22 cellular contexts compared by ENCODE assay signal in genomic region chr14:22381751-22382150, GRCh38.
DNase-seq lines count a peak whose midpoint lies in the region; ATAC-seq, FAIRE-seq and TF ChIP-seq lines count a peak whose summit lies in the region.
"Had no signal": no experiment of that assay in that cellular context is flagged by ENCODE, and none has a peak within 500 bp of the region (broad histone marks: within the 10 kb centered on the region; RNA-seq: fewer than 3 reads in every experiment).

No MANE protein-coding gene starts in this region.

- peaks cover 64% of the 10 kb centered on the region for H3K4me1 Mint-ChIP-seq in activated B cell treated with CpG ODN at 0.5 μM for 24 hours
- peaks cover 31% of the 10 kb centered on the region for H3K4me1 Mint-ChIP-seq in nephron

- no peaks in the 10 kb centered on the region for H3F3A ChIP-seq in PC-9 (ENCODE audit: insufficient read depth, low read depth)

- H4K20me1 ChIP-seq in osteoblast (ENCODE audit: insufficient read depth, low read length) (no peaks in the 10 kb centered on the region), PC-9 (ENCODE audit: insufficient read depth) (no peaks in the 10 kb centered on the region)

- no peaks in the 10 kb centered on the region for H3K9me3 Mint-ChIP-seq in activated B cell treated with CpG ODN at 0.5 μM for 24 hours
- H3K9me3 Mint-ChIP-seq in nephron, result no peaks in the 10 kb centered on the region
- H3K9me3 Mint-ChIP-seq: HFFc6 had no signal

- no peak overlapping the region for H3K4me2 ChIP-seq in osteoblast (ENCODE audit: insufficient read depth, low read length)
- H3K4me2 ChIP-seq in PC-9, result no peak overlapping the region

- POLR2A ChIA-PET in activated B cell treated with CpG ODN at 0.5 μM for 24 hours (lab: Charles Lee), result interaction anchor here (1.2 to 1.4 kb wide), 2 partner anchors 184 to 188 kb away, joined by 3 to 4 read pairs; no protein-coding TSS in a partner anchor
- POLR2A ChIA-PET in PC-9 (lab: Charles Lee; ENCODE audit: unreplicated experiment), result no interaction called here

- DNase-seq in ACHN, result peak; percentile 32
- no peak for DNase-seq in GM19239 (ENCODE audit: insufficient read length, low spot score)
- DNase-seq in activated B cell treated with CpG ODN at 0.5 μM for 24 hours, result no peak
- no peak for DNase-seq in sciatic nerve (ENCODE audit: low spot score)
- DNase-seq in osteoblast (ENCODE audit: insufficient read length, low spot score, missing footprints), result no peak
- DNase-seq in PC-9, result no peak
- DNase-seq: 8988T, DMS53, GDM1, H7, HFFc6, KG1, NCI-H1105, NCI-H146, NCI-H2081, NCI-H2171, NCI-H526, Right ventricle myocardium superior had no signal

- H3K4me1 ChIP-seq in osteoblast (ENCODE audit: insufficient read depth, low read length), result peaks cover 19% of the 10 kb centered on the region
- H3K4me1 ChIP-seq in PC-9 (replicated peaks; ENCODE audit: insufficient read depth), result no peaks in the 10 kb centered on the region

- no peak overlapping the region for H2AFZ ChIP-seq in osteoblast (ENCODE audit: low read length)
- H2AFZ ChIP-seq in PC-9, result no peak overlapping the region

- H3K79me2 ChIP-seq in osteoblast (ENCODE audit: insufficient read depth, low read length) (no peaks in the 10 kb centered on the region), PC-9 (ENCODE audit: low read depth) (no peaks in the 10 kb centered on the region)

- CTCF ChIA-PET in activated B cell treated with CpG ODN at 0.5 μM for 24 hours (lab: Charles Lee) (interaction anchor here (1.2 to 1.9 kb wide), 3 partner anchors 9 to 188 kb away, joined by 3 to 7 read pairs (median 4); no protein-coding TSS in a partner anchor), PC-9 (lab: Charles Lee) (interaction anchor here (1.0 kb wide), 1 partner anchor 260 kb away, joined by 3 read pairs; no protein-coding TSS in a partner anchor)

- intact Hi-C loops in activated B cell treated with CpG ODN at 0.5 μM for 24 hours (cut with micrococcal nuclease), result loop anchor here (2.0 to 10.0 kb wide), 3 partner anchors 155 to 923 kb away; partner anchors contain the start of genes BCL2L2, PPP1R3E and REM2
- intact Hi-C loops in sciatic nerve (cut with DNase I), result no loop called here
- intact Hi-C loops in PC-9 (cut with micrococcal nuclease; ENCODE audit: unreplicated experiment), result loop anchor here (5.0 kb wide), 1 partner anchor 259 kb away; no protein-coding TSS in a partner anchor

- H3K27me3 ChIP-seq in osteoblast (ENCODE audit: insufficient read depth, low read length) (peaks cover 58% of the 10 kb centered on the region), PC-9 (ENCODE audit: insufficient read depth, low read depth) (no peaks in the 10 kb centered on the region)

- H3K27ac ChIP-seq in osteoblast (ENCODE audit: low read depth, low read length) (no peak overlapping the region), PC-9 (no peak overlapping the region)
- H3K27ac ChIP-seq: C4-2B, HL-60 had no signal

- H3K27me3 Mint-ChIP-seq in activated B cell treated with CpG ODN at 0.5 μM for 24 hours, result no peaks in the 10 kb centered on the region
- H3K27me3 Mint-ChIP-seq in nephron (ENCODE audit: low read depth), result peaks cover 5% of the 10 kb centered on the region

- H3K27ac Mint-ChIP-seq in activated B cell treated with CpG ODN at 0.5 μM for 24 hours (peak overlapping the region; percentile 98), nephron (peak overlapping the region; percentile 32 to 37 (median 36))
- H3K27ac Mint-ChIP-seq: HFFc6 had no signal

- FAIRE-seq in GM19239 (lab: Jason Lieb, UNC), result peak; percentile 23
- FAIRE-seq: D721Med had no signal

- no peak for ATAC-seq in activated B cell treated with CpG ODN at 0.5 μM for 24 hours (ENCODE audit: low read depth)
- no peak for ATAC-seq in sciatic nerve

- H3K4me3 ChIP-seq in osteoblast (ENCODE audit: insufficient read depth, low read length) (no peak overlapping the region), PC-9 (no peak overlapping the region)

- in situ Hi-C loops in ACHN (cut with HindIII; ENCODE audit: low pct_ligation_motif_present, low pct_unique_long_range_greater_than_20kb, low sequenced_read_pairs), result no loop called here

- H3K4me3 Mint-ChIP-seq in activated B cell treated with CpG ODN at 0.5 μM for 24 hours, result no peak overlapping the region
- no peak overlapping the region for H3K4me3 Mint-ChIP-seq in nephron

- TF ChIP-seq CTCF in activated B cell treated with CpG ODN at 0.5 μM for 24 hours (IDR thresholded peaks at IDR 0.05) (no peak), nephron (IDR thresholded peaks at IDR 0.05; ENCODE audit: unreplicated experiment in 3 of 3) (no peak), osteoblast (IDR thresholded peaks at IDR 0.05; ENCODE audit: extremely low read depth, low read depth, low read length) (no peak), PC-9 (conservative IDR thresholded peaks at IDR 0.05) (no peak)

- H3K36me3 ChIP-seq in osteoblast (ENCODE audit: insufficient read depth, low read length) (no peaks in the 10 kb centered on the region), PC-9 (ENCODE audit: low read depth) (no peaks in the 10 kb centered on the region)

- H3K36me3 Mint-ChIP-seq in activated B cell treated with CpG ODN at 0.5 μM for 24 hours (ENCODE audit: low read depth), result no peaks in the 10 kb centered on the region
- H3K36me3 Mint-ChIP-seq in nephron (ENCODE audit: low read depth), result no peaks in the 10 kb centered on the region

- no peaks in the 10 kb centered on the region for H3K9me3 ChIP-seq in osteoblast (ENCODE audit: low read depth, low read length)
- no peaks in the 10 kb centered on the region for H3K9me3 ChIP-seq in PC-9 (ENCODE audit: insufficient read depth, low read depth)

- no TSS peak for BruUV-seq in PC-9 (replicated peaks; lab: Mats Ljungman, UMichigan)

- no peaks in the 10 kb centered on the region for H3K9me2 ChIP-seq in PC-9 (ENCODE audit: insufficient read depth)
